8 cellular contexts compared by ENCODE assay signal in genomic region chr3:101573449-101574387, GRCh38. TPM values are rescaled to one million over a fixed set of nuclear protein-coding genes. Genes with fewer than 3 reads are reported as not detected.
DNase-seq lines count a peak whose midpoint lies in the region; ATAC-seq and TF ChIP-seq lines count a peak whose summit lies in the region.

A gene with protein sequence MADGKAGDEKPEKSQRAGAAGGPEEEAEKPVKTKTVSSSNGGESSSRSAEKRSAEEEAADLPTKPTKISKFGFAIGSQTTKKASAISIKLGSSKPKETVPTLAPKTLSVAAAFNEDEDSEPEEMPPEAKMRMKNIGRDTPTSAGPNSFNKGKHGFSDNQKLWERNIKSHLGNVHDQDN (plus strand): TSS chr3:101574180. CDS start chr3:101574216, 36 bp downstream.

- peak; percentile 83 for ATAC-seq in HG02885 (IDR thresholded peaks at IDR 0.05; ENCODE audit: poor library complexity, unreplicated experiment)

- peaks cover 6% of the 10 kb centered on the region for H3K36me3 ChIP-seq in right atrium auricular region
- peaks cover 0 to 5% of the 10 kb centered on the region in 2 donors for H3K36me3 ChIP-seq in vagina

- peaks cover 0 to 30% of the 10 kb centered on the region in 2 donors for H3K4me1 ChIP-seq in right atrium auricular region
- peaks cover 37% of the 10 kb centered on the region for H3K4me1 ChIP-seq in vagina

- H3K4me3 ChIP-seq in right atrium auricular region (peak within 1 kb of the TSS; percentile 93 to 97), vagina (peak within 1 kb of the TSS; percentile 68 to 95)

- DNase-seq in GM13977 (ENCODE audit: low spot score) = peak; percentile 91
- DNase-seq in NCI-H1694 treated with DMSO at 0.1 percent for 48 hours (lab: John Stamatoyannopoulos, UW) = peak; percentile 98
- peak; percentile 94 to 99 (median 98) for DNase-seq in T-helper 2 cell
- peak; percentile 78 to 99 (median 98) for DNase-seq in anterior cingulate cortex (lab: John Stamatoyannopoulos, UW)
- DNase-seq in right atrium auricular region (ENCODE audit: low spot score) = peak; percentile 98
- peak; percentile 97 for DNase-seq in pulmonary artery endothelial cell (ENCODE audit: low read depth, low spot score)
- DNase-seq in vagina (ENCODE audit: extremely low spot score in 2 of 2) = peak; percentile 98 to 99

- TF ChIP-seq CTCF in GM13977 (IDR thresholded peaks at IDR 0.05; ENCODE audit: extremely low read depth, insufficient read depth, missing control alignments) = peak; percentile 63
- TF ChIP-seq CTCF in right atrium auricular region (IDR thresholded peaks at IDR 0.05) = peak; percentile 51 to 94
- peak; percentile 78 to 92 (median 91) for TF ChIP-seq CTCF in vagina (IDR thresholded peaks at IDR 0.05)

- H3K9me3 ChIP-seq in right atrium auricular region (no peaks in the 10 kb centered on the region), vagina (no peaks in the 10 kb centered on the region)

- H3K27me3 ChIP-seq in right atrium auricular region (no peaks in the 10 kb centered on the region), vagina (no peaks in the 10 kb centered on the region)

- H3K27ac ChIP-seq in right atrium auricular region (peak within 1 kb of the TSS; percentile 98 to 99), vagina (peak within 1 kb of the TSS; percentile 98)

- in situ Hi-C loops in GM13977 (cut with MboI; ENCODE audit: low pct_unique_long_range_greater_than_20kb, low sequenced_read_pairs, unreplicated experiment) = no loop called here

- TF ChIP-seq POLR2A in vagina (IDR thresholded peaks at IDR 0.05) = peak in 1 of 2 donors; percentile 52

- intact Hi-C loops in vagina (cut with DNase I) = loop anchor here (5.0 to 10.0 kb wide), 2 partner anchors 59 to 104 kb away; partner anchors contain the start of genes SENP7 and ZBTB11

RNA-seq across cellular contexts. Expression of the gene that starts here (rescaled TPM):
- 10 to 100 TPM; 63.4 to 83.9 TPM for total RNA-seq in right atrium auricular region
- 80.3 and 97.8 TPM in 2 replicates for total RNA-seq in pulmonary artery endothelial cell
- total RNA-seq in vagina = 96.3 TPM

Comparison
In these comparisons a context has a peak if more than half of its experiments do, and no peak if none do; other contexts are left out.
1. Peak in every context shown above with its lines: DNase-seq, ATAC-seq, H3K4me3 ChIP-seq and H3K27ac ChIP-seq.